ENCODE assay signal across 20 cellular contexts in genomic region chr21:35052786-35053185, GRCh38. TPM values are rescaled to one million over a fixed set of nuclear protein-coding genes. Genes with fewer than 3 reads are reported as not detected.
DNase-seq lines count a peak whose midpoint lies in the region; ATAC-seq and TF ChIP-seq lines count a peak whose summit lies in the region.
"Had no signal": no experiment of that assay in that cellular context is flagged by ENCODE, and none has a peak within 500 bp of the region (broad histone marks: within the 10 kb centered on the region; RNA-seq: fewer than 3 reads in every experiment).

No MANE protein-coding gene starts in this region.

- H4K20me1 ChIP-seq in PC-9 (ENCODE audit: insufficient read depth) = no peaks in the 10 kb centered on the region

- H3K27ac Mint-ChIP-seq in activated naive CD4-positive, alpha-beta T cell treated with anti-CD3 and anti-CD28 coated beads for 36 hours = peak overlapping the region; percentile 58
- no peak overlapping the region for H3K27ac Mint-ChIP-seq in endothelial cell (ENCODE audit: unreplicated experiment)
- H3K27ac Mint-ChIP-seq in activated CD4-positive, alpha-beta memory T cell treated with anti-CD3 and anti-CD28 coated beads, Interleukin-2, amount 10 ng/mL, durations not matched to agents 7 days and 5 days = no peak overlapping the region
- H3K27ac Mint-ChIP-seq: HFFc6 had no signal

- no peak for DNase-seq in activated naive CD4-positive, alpha-beta T cell treated with anti-CD3 and anti-CD28 coated beads for 36 hours
- no peak for DNase-seq in activated naive CD4-positive, alpha-beta T cell (lab: John Stamatoyannopoulos, UW)
- DNase-seq in PC-9 = no peak
- no peak for DNase-seq in thoracic aorta (ENCODE audit: low spot score)
- no peak for DNase-seq in activated CD8-positive, alpha-beta memory T cell treated with anti-CD3 and anti-CD28 coated beads for 24 hours
- no peak for DNase-seq in endothelial cell (ENCODE audit: low spot score)
- no peak for DNase-seq in activated CD4-positive, alpha-beta memory T cell treated with anti-CD3 and anti-CD28 coated beads, Interleukin-2, amount 10 ng/mL, durations not matched to agents 7 days and 5 days
- DNase-seq: COR-L47, DMS153, HFFc6, MM.1S, NCI-H1105, NCI-H187, NCI-H2171, NCI-H446 treated with DMSO at 0.1 percent for 48 hours, NCI-H748 treated with DMSO at 0.1 percent for 48 hours had no signal

- H3K27me3 Mint-ChIP-seq in activated naive CD4-positive, alpha-beta T cell treated with anti-CD3 and anti-CD28 coated beads for 36 hours (ENCODE audit: low read depth) = no peaks in the 10 kb centered on the region
- no peaks in the 10 kb centered on the region for H3K27me3 Mint-ChIP-seq in endothelial cell (ENCODE audit: unreplicated experiment)
- peaks cover 5% of the 10 kb centered on the region for H3K27me3 Mint-ChIP-seq in activated CD4-positive, alpha-beta memory T cell treated with anti-CD3 and anti-CD28 coated beads, Interleukin-2, amount 10 ng/mL, durations not matched to agents 7 days and 5 days

- H3K4me1 ChIP-seq in PC-9 (replicated peaks; ENCODE audit: insufficient read depth) (peaks cover 37% of the 10 kb centered on the region), muscle layer of colon (ENCODE audit: insufficient read depth, low read length) (peaks cover 56% of the 10 kb centered on the region), thoracic aorta (ENCODE audit: control insufficient read depth in 1 of 2, low read depth in 2 of 2) (peaks cover 56 to 66% of the 10 kb centered on the region in 2 donors)

- TF ChIP-seq CTCF in PC-9 (conservative IDR thresholded peaks at IDR 0.05) = no peak
- no peak for TF ChIP-seq CTCF in thoracic aorta (IDR thresholded peaks at IDR 0.05)
- TF ChIP-seq CTCF in endothelial cell (IDR thresholded peaks at IDR 0.05; ENCODE audit: unreplicated experiment) = no peak

- H2AFZ ChIP-seq in PC-9 = no peak overlapping the region

- intact Hi-C loops in activated naive CD4-positive, alpha-beta T cell treated with anti-CD3 and anti-CD28 coated beads for 36 hours (cut with micrococcal nuclease) = loop anchor here (5.0 kb wide), 1 partner anchor 305 kb away; no protein-coding TSS in a partner anchor
- intact Hi-C loops in PC-9 (cut with micrococcal nuclease; ENCODE audit: unreplicated experiment) = no loop called here

- peaks cover 33% of the 10 kb centered on the region for H3F3A ChIP-seq in PC-9 (ENCODE audit: insufficient read depth, low read depth)

- H3K9me3 ChIP-seq in PC-9 (ENCODE audit: insufficient read depth, low read depth) (no peaks in the 10 kb centered on the region; the same call in 1 of the 2 replicates), muscle layer of colon (ENCODE audit: low read length) (no peaks in the 10 kb centered on the region), thoracic aorta (no peaks in the 10 kb centered on the region)

- H3K9me3 Mint-ChIP-seq in activated naive CD4-positive, alpha-beta T cell treated with anti-CD3 and anti-CD28 coated beads for 36 hours = no peaks in the 10 kb centered on the region
- no peaks in the 10 kb centered on the region for H3K9me3 Mint-ChIP-seq in endothelial cell (ENCODE audit: unreplicated experiment)
- no peaks in the 10 kb centered on the region for H3K9me3 Mint-ChIP-seq in activated CD4-positive, alpha-beta memory T cell treated with anti-CD3 and anti-CD28 coated beads, Interleukin-2, amount 10 ng/mL, durations not matched to agents 7 days and 5 days
- H3K9me3 Mint-ChIP-seq: HFFc6 had no signal

- POLR2A ChIA-PET in PC-9 (lab: Charles Lee; ENCODE audit: unreplicated experiment) = no interaction called here
- POLR2A ChIA-PET in activated CD4-positive, alpha-beta memory T cell treated with anti-CD3 and anti-CD28 coated beads, Interleukin-2, amount 10 ng/mL, durations not matched to agents 7 days and 5 days (lab: Charles Lee) = interaction anchor here (2.2 to 18.0 kb wide), 2 partner anchors 44 to 164 kb away, joined by 6 to 623 read pairs; no protein-coding TSS in a partner anchor

- no peaks in the 10 kb centered on the region for H3K9me2 ChIP-seq in PC-9 (ENCODE audit: insufficient read depth)

- H3K4me3 Mint-ChIP-seq in activated naive CD4-positive, alpha-beta T cell treated with anti-CD3 and anti-CD28 coated beads for 36 hours = no peak overlapping the region
- no peak overlapping the region for H3K4me3 Mint-ChIP-seq in endothelial cell (ENCODE audit: unreplicated experiment)
- H3K4me3 Mint-ChIP-seq in activated CD4-positive, alpha-beta memory T cell treated with anti-CD3 and anti-CD28 coated beads, Interleukin-2, amount 10 ng/mL, durations not matched to agents 7 days and 5 days = no peak overlapping the region
- H3K4me3 Mint-ChIP-seq: HFFc6 had no signal

- BruUV-seq in PC-9 (replicated peaks; lab: Mats Ljungman, UMichigan) = no TSS peak

- H3K27me3 ChIP-seq in PC-9 (ENCODE audit: insufficient read depth, low read depth) (no peaks in the 10 kb centered on the region), muscle layer of colon (ENCODE audit: control insufficient read depth in 1 of 2, insufficient read depth in 2 of 2, low read length in 2 of 2) (no peaks in the 10 kb centered on the region), thoracic aorta (replicated peaks; ENCODE audit: insufficient read depth) (no peaks in the 10 kb centered on the region)

- H3K4me2 ChIP-seq in PC-9 = no peak overlapping the region

- H3K27ac ChIP-seq in PC-9 = peak overlapping the region; percentile 99
- H3K27ac ChIP-seq in muscle layer of colon (ENCODE audit: low read depth, low read length) = peak overlapping the region; percentile 52
- peak overlapping the region; percentile 81 to 83 for H3K27ac ChIP-seq in thoracic aorta
- H3K27ac ChIP-seq: KMS-11 had no signal

- H3K4me3 ChIP-seq in PC-9 (no peak overlapping the region), muscle layer of colon (ENCODE audit: low read depth in 1 of 2, low read length in 2 of 2) (no peak overlapping the region), thoracic aorta (no peak overlapping the region)

- H3K36me3 Mint-ChIP-seq in activated naive CD4-positive, alpha-beta T cell treated with anti-CD3 and anti-CD28 coated beads for 36 hours (ENCODE audit: low read depth) = no peaks in the 10 kb centered on the region
- no peaks in the 10 kb centered on the region for H3K36me3 Mint-ChIP-seq in endothelial cell (ENCODE audit: low read depth, unreplicated experiment)
- H3K36me3 Mint-ChIP-seq in activated CD4-positive, alpha-beta memory T cell treated with anti-CD3 and anti-CD28 coated beads, Interleukin-2, amount 10 ng/mL, durations not matched to agents 7 days and 5 days (ENCODE audit: low read depth) = peaks cover 8% of the 10 kb centered on the region

- no peaks in the 10 kb centered on the region for H3K36me3 ChIP-seq in PC-9 (ENCODE audit: low read depth)
- H3K36me3 ChIP-seq in muscle layer of colon (ENCODE audit: insufficient read depth, low read length) = no peaks in the 10 kb centered on the region
- H3K36me3 ChIP-seq in thoracic aorta = no peaks in the 10 kb centered on the region

- H3K4me1 Mint-ChIP-seq in activated naive CD4-positive, alpha-beta T cell treated with anti-CD3 and anti-CD28 coated beads for 36 hours (ENCODE audit: low read depth) = peaks cover 52% of the 10 kb centered on the region
- H3K4me1 Mint-ChIP-seq in endothelial cell (ENCODE audit: unreplicated experiment) = peaks cover 16% of the 10 kb centered on the region
- peaks cover 41% of the 10 kb centered on the region for H3K4me1 Mint-ChIP-seq in activated CD4-positive, alpha-beta memory T cell treated with anti-CD3 and anti-CD28 coated beads, Interleukin-2, amount 10 ng/mL, durations not matched to agents 7 days and 5 days

- CTCF ChIA-PET in activated naive CD4-positive, alpha-beta T cell treated with anti-CD3 and anti-CD28 coated beads for 36 hours (lab: Charles Lee) = interaction anchor here (0.6 to 1.3 kb wide), 6 partner anchors 14 to 348 kb away, joined by 3 to 6 read pairs (median 3); no protein-coding TSS in a partner anchor
- CTCF ChIA-PET in PC-9 (lab: Charles Lee) = no interaction called here
- CTCF ChIA-PET in activated CD4-positive, alpha-beta memory T cell treated with anti-CD3 and anti-CD28 coated beads, Interleukin-2, amount 10 ng/mL, durations not matched to agents 7 days and 5 days (lab: Charles Lee) = interaction anchor here (2.2 to 3.3 kb wide), 2 partner anchors 69 to 348 kb away, joined by 7 to 31 read pairs; no protein-coding TSS in a partner anchor

- H3K79me2 ChIP-seq in PC-9 (ENCODE audit: low read depth) = peaks cover 26% of the 10 kb centered on the region

- no peak overlapping the region for H3K9ac ChIP-seq in muscle layer of colon (ENCODE audit: low read length)
- H3K9ac ChIP-seq: KMS-11 had no signal

- ATAC-seq in thoracic aorta (ENCODE audit: insufficient number of reproducible peaks, low FRiP score, low read depth) = no peak
- ATAC-seq: Panc1, Right ventricle myocardium inferior had no signal

RNA-seq across cellular contexts. Expression of gene RUNX1, which starts 3.7 kb away (rescaled TPM):
- 10 to 100 TPM; 36.9 to 41.0 TPM for total RNA-seq in activated naive CD4-positive, alpha-beta T cell treated with anti-CD3 and anti-CD28 coated beads for 36 hours
- total RNA-seq in PC-9 (2021) = 58.5 and 61.6 TPM in 2 replicates
- 10 to 100 TPM; 47.4 to 64.7 TPM for total RNA-seq in thoracic aorta
- total RNA-seq in endothelial cell (ENCODE audit: unreplicated experiment) = 18.7 TPM
- 10 to 100 TPM; 53.0 to 56.3 TPM for total RNA-seq in activated CD4-positive, alpha-beta memory T cell treated with anti-CD3 and anti-CD28 coated beads, Interleukin-2, amount 10 ng/mL, durations not matched to agents 7 days and 5 days
